In the genomic region with DNA sequence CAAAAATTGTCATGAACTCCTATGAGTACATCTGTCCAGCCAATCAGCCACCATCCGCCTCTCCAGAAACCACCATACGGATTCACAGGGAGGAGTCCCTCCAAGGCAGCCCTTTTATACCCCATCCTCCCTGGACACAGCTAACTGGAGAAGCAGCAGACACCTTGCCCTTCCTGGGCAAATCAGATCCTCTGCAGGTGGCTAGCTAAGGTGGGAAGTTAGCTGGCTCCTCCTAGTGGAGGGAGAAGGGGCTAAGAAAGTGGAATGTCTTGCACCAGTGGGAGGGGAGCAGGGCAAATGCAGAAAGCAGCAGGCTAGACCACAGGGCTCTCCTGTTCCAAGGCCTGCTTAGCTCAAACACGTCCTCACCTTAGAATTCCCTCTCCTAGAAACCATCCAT, we compare ENCODE assay signal across 11 cellular contexts. TPM values are rescaled to one million over a fixed set of nuclear protein-coding genes. Genes with fewer than 3 reads are reported as not detected.
DNase-seq lines count a peak whose midpoint lies in the region; ATAC-seq, FAIRE-seq and TF ChIP-seq lines count a peak whose summit lies in the region.
"Had no signal": no experiment of that assay in that cellular context is flagged by ENCODE, and none has a peak within 500 bp of the region (broad histone marks: within the 10 kb centered on the region; RNA-seq: fewer than 3 reads in every experiment).

No MANE protein-coding gene starts in this region.

- no peaks in the 10 kb centered on the region for H4K20me1 ChIP-seq in H9 (ENCODE audit: control insufficient read depth, insufficient read depth, insufficient read length)

- no peak overlapping the region for H3K23ac ChIP-seq in H9 (ENCODE audit: insufficient read length, low read depth, low read length)

- no peak overlapping the region for H2BK12ac ChIP-seq in H9 (ENCODE audit: insufficient read length, low read depth, low read length)

- H4K8ac ChIP-seq in H9 (replicated peaks; ENCODE audit: insufficient read length, low read depth, low read length) = no peak overlapping the region

- no peak overlapping the region for H2BK120ac ChIP-seq in H9 (ENCODE audit: low read depth, low read length, poor library complexity, severe bottlenecking)

- POLR2A ChIA-PET in Caco-2 (lab: Charles Lee) = no interaction called here
- POLR2A ChIA-PET in naive thymus-derived CD4-positive, alpha-beta T cell (lab: Charles Lee) = no interaction called here

- H2BK5ac ChIP-seq in H9 (ENCODE audit: insufficient read length, low read length) = no peak overlapping the region

- intact Hi-C loops in Caco-2 (cut with micrococcal nuclease; ENCODE audit: unreplicated experiment) = no loop called here
- intact Hi-C loops in left colon (cut with DNase I, micrococcal nuclease) = no loop called here
- intact Hi-C loops in naive thymus-derived CD4-positive, alpha-beta T cell (cut with micrococcal nuclease) = no loop called here

- H3K4me3 Mint-ChIP-seq in Caco-2 (ENCODE audit: unreplicated experiment) (no peak overlapping the region), H9 (no peak overlapping the region)
- H3K4me3 Mint-ChIP-seq in naive thymus-derived CD4-positive, alpha-beta T cell = no peak overlapping the region
- H3K4me3 Mint-ChIP-seq: IgD-negative memory B cell had no signal

- H3K79me1 ChIP-seq in H9 (ENCODE audit: insufficient read depth, low read depth, low read length, poor library complexity, severe bottlenecking) = no peaks in the 10 kb centered on the region

- H2AFZ ChIP-seq in H9 (ENCODE audit: low read length) = no peak overlapping the region

- TF ChIP-seq CTCF in Caco-2 (IDR thresholded peaks at IDR 0.05; ENCODE audit: insufficient read depth in 1 of 2, low read depth in 1 of 2, low read length in 1 of 2, severe bottlenecking in 1 of 2, unreplicated experiment in 1 of 2) (peak; percentile 17 to 35), H9 (conservative IDR thresholded peaks at IDR 0.05) (peak; percentile 42; the same call in 2 of the 3 replicates)

- no peak for FAIRE-seq in frontal cortex (lab: Jason Lieb, UNC)

- H3K18ac ChIP-seq in H9 (ENCODE audit: insufficient read length, low read depth, low read length) = no peak overlapping the region

- H3K4me2 ChIP-seq in H9 (ENCODE audit: insufficient read depth, insufficient read length, low read length) = no peak overlapping the region

- no peak overlapping the region for H3K27ac ChIP-seq in H9 (ENCODE audit: insufficient read length, low read depth, low read length)
- H3K27ac ChIP-seq in naive thymus-derived CD4-positive, alpha-beta T cell (ENCODE audit: low read depth, low read length) = no peak overlapping the region

- H3K36me3 ChIP-seq in Caco-2 (ENCODE audit: control insufficient read depth, insufficient read depth, low read length) = no peaks in the 10 kb centered on the region
- H3K36me3 ChIP-seq in naive thymus-derived CD4-positive, alpha-beta T cell (ENCODE audit: control insufficient read depth in 2 of 3, insufficient read depth in 3 of 3, low read length in 3 of 3) = no peaks in the 10 kb centered on the region

- no peak overlapping the region for H2BK20ac ChIP-seq in H9 (ENCODE audit: low read depth, low read length, poor library complexity, severe bottlenecking)

- no peak overlapping the region for H2BK15ac ChIP-seq in H9 (ENCODE audit: low read depth, low read length)

- H3K27me3 Mint-ChIP-seq in Caco-2 (ENCODE audit: insufficient read depth, unreplicated experiment) (peaks cover 2% of the 10 kb centered on the region), H9 (ENCODE audit: low read depth) (peaks cover 6% of the 10 kb centered on the region)
- peaks cover 0 to 19% (median 11%) of the 10 kb centered on the region in 5 donors for H3K27me3 Mint-ChIP-seq in naive thymus-derived CD4-positive, alpha-beta T cell
- H3K27me3 Mint-ChIP-seq: IgD-negative memory B cell had no signal

- no peak overlapping the region for H4K5ac ChIP-seq in H9 (ENCODE audit: insufficient read length, low read depth, low read length)

- H3K9me3 Mint-ChIP-seq in Caco-2 (ENCODE audit: unreplicated experiment) (no peaks in the 10 kb centered on the region), H9 (peaks cover 8 to 13% of the 10 kb centered on the region in 2 experiments)
- H3K9me3 Mint-ChIP-seq in naive thymus-derived CD4-positive, alpha-beta T cell = no peaks in the 10 kb centered on the region

- no peak overlapping the region for H3T11ph ChIP-seq in H9 (ENCODE audit: low read length)

- ATAC-seq in HG03025 (IDR thresholded peaks at IDR 0.05; ENCODE audit: low FRiP score, unreplicated experiment) (no peak), left colon (no peak)
- ATAC-seq in naive thymus-derived CD4-positive, alpha-beta T cell = no peak

- H3K27ac Mint-ChIP-seq in Caco-2 (ENCODE audit: unreplicated experiment) (no peak overlapping the region), H9 (no peak overlapping the region)
- H3K27ac Mint-ChIP-seq in naive thymus-derived CD4-positive, alpha-beta T cell = no peak overlapping the region
- H3K27ac Mint-ChIP-seq: IgD-negative memory B cell had no signal

- H3K4me1 ChIP-seq in Caco-2 = no peaks in the 10 kb centered on the region
- no peaks in the 10 kb centered on the region for H3K4me1 ChIP-seq in H9 (ENCODE audit: insufficient read depth, low read length)
- H3K4me1 ChIP-seq in naive thymus-derived CD4-positive, alpha-beta T cell (ENCODE audit: control insufficient read depth in 2 of 2, insufficient read depth in 2 of 2, low read length in 2 of 2) = no peaks in the 10 kb centered on the region

- H3K4me1 Mint-ChIP-seq in Caco-2 (ENCODE audit: low read depth, unreplicated experiment) (no peaks in the 10 kb centered on the region), H9 (peaks cover 11 to 12% of the 10 kb centered on the region in 2 experiments)
- peaks cover 0 to 8% (median 0%) of the 10 kb centered on the region in 7 donors for H3K4me1 Mint-ChIP-seq in naive thymus-derived CD4-positive, alpha-beta T cell

- no peak overlapping the region for H3K9ac ChIP-seq in H9 (ENCODE audit: extremely low read depth, insufficient read length, low read length)

- H3K36me3 Mint-ChIP-seq in Caco-2 (ENCODE audit: insufficient read depth, unreplicated experiment) (no peaks in the 10 kb centered on the region), H9 (ENCODE audit: insufficient read depth in 1 of 3, low read depth in 3 of 3) (peaks cover 4 to 12% (median 10%) of the 10 kb centered on the region in 3 experiments; a peak in 4 of 7 replicates)
- H3K36me3 Mint-ChIP-seq in naive thymus-derived CD4-positive, alpha-beta T cell = no peaks in the 10 kb centered on the region
- H3K36me3 Mint-ChIP-seq: IgD-negative memory B cell had no signal

- no peaks in the 10 kb centered on the region for H3K79me2 ChIP-seq in H9 (ENCODE audit: insufficient read depth, low read length)

- BruUV-seq in Caco-2 (replicated peaks; lab: Mats Ljungman, UMichigan) = no TSS peak

- CTCF ChIA-PET in Caco-2 (lab: Charles Lee) = no interaction called here
- CTCF ChIA-PET in naive thymus-derived CD4-positive, alpha-beta T cell (lab: Charles Lee) = no interaction called here

- no peaks in the 10 kb centered on the region for H3K23me2 ChIP-seq in H9 (ENCODE audit: insufficient read length, low read depth, low read length, poor library complexity, severe bottlenecking)

- no peak overlapping the region; the same call in 1 of the 2 replicates for H3K14ac ChIP-seq in H9 (ENCODE audit: insufficient read depth, low read length)

- H2AK5ac ChIP-seq in H9 (ENCODE audit: insufficient read length, low read length) = no peak overlapping the region

- no peaks in the 10 kb centered on the region for H3K27me3 ChIP-seq in Caco-2 (replicated peaks; ENCODE audit: control insufficient read depth, insufficient read depth, low read length)
- no peaks in the 10 kb centered on the region for H3K27me3 ChIP-seq in H9 (ENCODE audit: insufficient read depth, low read length)
- no peaks in the 10 kb centered on the region for H3K27me3 ChIP-seq in naive thymus-derived CD4-positive, alpha-beta T cell (ENCODE audit: control insufficient read depth in 2 of 2, insufficient read depth in 2 of 2, low read length in 2 of 2)

- H3K9me3 ChIP-seq in Caco-2 (no peaks in the 10 kb centered on the region), H9 (ENCODE audit: control insufficient read depth, low read depth, low read length) (peaks cover 6% of the 10 kb centered on the region)
- no peaks in the 10 kb centered on the region for H3K9me3 ChIP-seq in naive thymus-derived CD4-positive, alpha-beta T cell (ENCODE audit: control insufficient read depth in 2 of 3, low read length in 3 of 3)

- no peak overlapping the region for H4K91ac ChIP-seq in H9 (ENCODE audit: insufficient read length, low read depth, low read length)

- peak; percentile 40 to 43 for DNase-seq in Caco-2
- DNase-seq in H9 = peak; percentile 39
- peak; percentile 19 for DNase-seq in RPMI7951 (ENCODE audit: low read depth)
- DNase-seq in glomerular visceral epithelial cell (ENCODE audit: extremely low spot score) = peak; percentile 10
- DNase-seq in left colon = no peak
- no peak for DNase-seq in frontal cortex (ENCODE audit: low spot score in 2 of 2)
- DNase-seq in naive thymus-derived CD4-positive, alpha-beta T cell = no peak
- DNase-seq: cortex of kidney, hippocampal formation had no signal

- H3K4ac ChIP-seq in H9 (ENCODE audit: low read depth, low read length) = no peak overlapping the region

- no CpG with 5 or more reads among the region's 3 CpGs for WGBS in H9 (ENCODE audit: extremely low coverage, insufficient read length, low lambda C conversion rate)

- no peak overlapping the region for H3K4me3 ChIP-seq in Caco-2 (ENCODE audit: low read depth, low read length)
- no peak overlapping the region for H3K4me3 ChIP-seq in naive thymus-derived CD4-positive, alpha-beta T cell (ENCODE audit: low read length)

- H3K56ac ChIP-seq in H9 (ENCODE audit: insufficient read length, low read depth, low read length) = no peak overlapping the region

RNA-seq across cellular contexts. Expression of a gene that starts 46.2 kb away (rescaled TPM):
- total RNA-seq in Caco-2 (2022) = 43.7 and 44.0 TPM in 2 replicates
- 46.1 and 46.4 TPM in 2 replicates for total RNA-seq in H9 (2021)
- total RNA-seq in RPMI7951 (2014; rRNA removed; shearing (Covaris generic)) = 54.7 and 58.7 TPM in 2 replicates
- total RNA-seq in left colon = 10 to 100 TPM; 78.1 to 95.9 TPM
- total RNA-seq in frontal cortex = 36.3 TPM
- 10 to 100 TPM; 16.1 to 28.3 (median 23.9) TPM for total RNA-seq in naive thymus-derived CD4-positive, alpha-beta T cell
- polyA plus RNA-seq in naive thymus-derived CD4-positive, alpha-beta T cell = 10 to 100 TPM; 65.9 to 77.2 TPM

Comparison
In these comparisons a context has a peak if more than half of its experiments do, and no peak if none do; other contexts are left out.
1. DNase-seq: peak in Caco-2 (2 of 2), H9 (single experiment), RPMI7951 (single experiment) and glomerular visceral epithelial cell (single experiment); none in left colon (0 of 2), frontal cortex (0 of 2) and naive thymus-derived CD4-positive, alpha-beta T cell (0 of 9).